ENCODE assay signal across 14 cellular contexts in genomic region chr2:178395941-178396585, GRCh38. TPM values are rescaled to one million over a fixed set of nuclear protein-coding genes. Genes with fewer than 3 reads are reported as not detected.
DNase-seq lines count a peak whose midpoint lies in the region; ATAC-seq, FAIRE-seq and TF ChIP-seq lines count a peak whose summit lies in the region.
"Had no signal": no experiment of that assay in that cellular context is flagged by ENCODE, and none has a peak within 500 bp of the region (broad histone marks: within the 10 kb centered on the region; RNA-seq: fewer than 3 reads in every experiment).

No MANE protein-coding gene starts in this region.

- no peak overlapping the region for H3K4me3 ChIP-seq in HFF-Myc (replicated peaks; ENCODE audit: low read depth, low read length)
- H3K4me3 ChIP-seq in WERI-Rb-1 (ENCODE audit: low read depth, low read length): no peak overlapping the region
- no peak overlapping the region for H3K4me3 ChIP-seq in hepatocyte
- no peak overlapping the region for H3K4me3 ChIP-seq in body of pancreas
- H3K4me3 ChIP-seq: BLaER1 had no signal

- ATAC-seq in HG03378 (IDR thresholded peaks at IDR 0.05; ENCODE audit: unreplicated experiment): no peak
- no peak for ATAC-seq in body of pancreas

- FAIRE-seq in D721Med (lab: Jason Lieb, UNC): peak; percentile 98
- FAIRE-seq: HepG2, HTR-8/SVneo had no signal

- H3K36me3 ChIP-seq in WERI-Rb-1 (peaks cover 8% of the 10 kb centered on the region), hepatocyte (replicated peaks; ENCODE audit: insufficient read depth, low read depth) (no peaks in the 10 kb centered on the region), body of pancreas (replicated peaks in 1 of 2; ENCODE audit: insufficient read depth in 1 of 2, low read depth in 2 of 2) (no peaks in the 10 kb centered on the region)
- H3K36me3 ChIP-seq: BLaER1 had no signal

- H3K27ac ChIP-seq in WERI-Rb-1 (peak overlapping the region; percentile 79), hepatocyte (peak overlapping the region; percentile 50), body of pancreas (no peak overlapping the region)
- H3K27ac ChIP-seq: BLaER1 had no signal

- H4K20me1 ChIP-seq in hepatocyte (ENCODE audit: insufficient read depth, poor library complexity, severe bottlenecking): no peaks in the 10 kb centered on the region
- H4K20me1 ChIP-seq: BLaER1 had no signal

- peaks cover 23% of the 10 kb centered on the region for H3K36me3 Mint-ChIP-seq in MCF 10A (ENCODE audit: insufficient read depth, unreplicated experiment)
- H3K36me3 Mint-ChIP-seq: CD8-positive, alpha-beta memory T cell had no signal

- H3K9me3 ChIP-seq in WERI-Rb-1 (ENCODE audit: severe bottlenecking): no peaks in the 10 kb centered on the region
- no peaks in the 10 kb centered on the region for H3K9me3 ChIP-seq in hepatocyte (ENCODE audit: low read depth)
- no peaks in the 10 kb centered on the region for H3K9me3 ChIP-seq in body of pancreas
- H3K9me3 ChIP-seq: BLaER1, Caco-2 had no signal

- no peak overlapping the region for H2AFZ ChIP-seq in hepatocyte

- H3K4me1 Mint-ChIP-seq in MCF 10A (ENCODE audit: insufficient read depth, unreplicated experiment): peaks cover 5% of the 10 kb centered on the region
- H3K4me1 Mint-ChIP-seq: CD8-positive, alpha-beta memory T cell had no signal

- 53% methylated on average over 8 of the region's 8 CpGs for WGBS in hepatocyte (ENCODE audit: low lambda C conversion rate, missing lambda C conversion rate)
- WGBS in body of pancreas, 2 donors: 79 to 83% methylated on average over 8 of the region's 8 CpGs

- no peaks in the 10 kb centered on the region for H3K4me1 ChIP-seq in hepatocyte (ENCODE audit: insufficient read depth)
- no peaks in the 10 kb centered on the region for H3K4me1 ChIP-seq in body of pancreas

- POLR2A ChIA-PET in MCF 10A (lab: Yijun Ruan, JAX): interaction anchor here (1.4 to 1.7 kb wide), 2 partner anchors 18 to 22 kb away, joined by 4 to 20 read pairs; no protein-coding TSS in a partner anchor

- intact Hi-C loops in MCF 10A (cut with micrococcal nuclease) (loop anchor here (5.0 kb wide), 1 partner anchor 89 kb away; no protein-coding TSS in a partner anchor), body of pancreas (cut with DNase I) (no loop called here)

- TF ChIP-seq POLR2A in body of pancreas (IDR thresholded peaks at IDR 0.05): no peak

- H3K4me3 Mint-ChIP-seq in MCF 10A (ENCODE audit: unreplicated experiment): no peak overlapping the region
- H3K4me3 Mint-ChIP-seq: CD8-positive, alpha-beta memory T cell had no signal

- no peaks in the 10 kb centered on the region for H3K9me2 ChIP-seq in hepatocyte (replicated peaks; ENCODE audit: insufficient read depth)

- TF ChIP-seq CTCF in D721Med (IDR thresholded peaks at IDR 0.05; ENCODE audit: insufficient read depth, missing control alignments) (no peak), HFF-Myc (IDR thresholded peaks at IDR 0.05; ENCODE audit: low read depth, low read length, missing control alignments) (no peak), WERI-Rb-1 (IDR thresholded peaks at IDR 0.05; ENCODE audit: low read depth, low read length) (no peak), hepatocyte (IDR thresholded peaks at IDR 0.05; ENCODE audit: poor library complexity) (no peak), MCF 10A (IDR thresholded peaks at IDR 0.05; ENCODE audit: unreplicated experiment) (no peak), body of pancreas (IDR thresholded peaks at IDR 0.05) (no peak)

- H3K9me3 Mint-ChIP-seq in MCF 10A (ENCODE audit: unreplicated experiment): no peaks in the 10 kb centered on the region
- H3K9me3 Mint-ChIP-seq: CD8-positive, alpha-beta memory T cell had no signal

- no TSS peak for BruUV-seq in MCF 10A (replicated peaks; lab: Mats Ljungman, UMichigan)

- H3K27me3 Mint-ChIP-seq in MCF 10A (ENCODE audit: insufficient read depth, unreplicated experiment): no peaks in the 10 kb centered on the region

- DNase-seq in D721Med (ENCODE audit: insufficient read length, low spot score): no peak
- peak; percentile 93 for DNase-seq in HFF-Myc (ENCODE audit: extremely low read depth, low read depth)
- DNase-seq in WERI-Rb-1: no peak
- no peak for DNase-seq in hepatocyte (ENCODE audit: low spot score)
- DNase-seq in MCF 10A (ENCODE audit: unreplicated experiment): no peak
- no peak for DNase-seq in body of pancreas
- no peak for DNase-seq in stimulated activated CD4-positive, alpha-beta T cell treated with anti-CD3 and anti-CD28 coated beads, Interleukin-4, amount 100 ng/mL, for 1 hour
- DNase-seq: Caco-2; CD8-positive, alpha-beta memory T cell; DMS53 had no signal

- CTCF ChIA-PET in MCF 10A (lab: Yijun Ruan, JAX): interaction anchor here (0.6 to 11.0 kb wide), 17 partner anchors 8 to 285 kb away, joined by 3 to 101 read pairs (median 6); partner anchors contain the start of gene RBM45

- no peaks in the 10 kb centered on the region for H3K27me3 ChIP-seq in WERI-Rb-1 (ENCODE audit: insufficient read depth, low read depth, severe bottlenecking)
- H3K27me3 ChIP-seq in hepatocyte: no peaks in the 10 kb centered on the region
- H3K27me3 ChIP-seq in body of pancreas: no peaks in the 10 kb centered on the region
- H3K27me3 ChIP-seq: BLaER1 had no signal

- peak overlapping the region; percentile 3 for H3K4me2 ChIP-seq in hepatocyte
- H3K4me2 ChIP-seq: BLaER1 had no signal

- H3K27ac Mint-ChIP-seq in MCF 10A (ENCODE audit: low read depth, unreplicated experiment): no peak overlapping the region
- H3K27ac Mint-ChIP-seq: CD8-positive, alpha-beta memory T cell had no signal

- no peaks in the 10 kb centered on the region for H3K79me2 ChIP-seq in hepatocyte

RNA-seq across cellular contexts. Expression of gene PRKRA, which starts 54.9 kb away (rescaled TPM):
- total RNA-seq in hepatocyte: 51.7 and 53.0 TPM in 2 replicates
- 33.4 and 39.8 TPM in 2 replicates for polyA plus RNA-seq in hepatocyte
- 51.4 and 58.9 TPM in 2 replicates for total RNA-seq in MCF 10A (2022)
- 10 to 100 TPM; 21.5 to 35.9 TPM for total RNA-seq in body of pancreas

RNA-seq across cellular contexts. Expression of gene PJVK, which starts 55.1 kb away (rescaled TPM):
- total RNA-seq in hepatocyte (3.8 and 3.9 TPM in 2 replicates), MCF 10A (2022) (7.4 and 10.4 TPM in 2 replicates), body of pancreas (1 to 10 TPM in 1 of 2 donors, not detected in 1; 4.2 TPM)
- 3.2 and 4.6 TPM in 2 replicates for polyA plus RNA-seq in hepatocyte
- polyA plus RNA-seq: CD8-positive, alpha-beta memory T cell had no signal

Comparison
In these comparisons a context has a peak if more than half of its experiments do, and no peak if none do; other contexts are left out.
1. H3K27ac ChIP-seq: peak in WERI-Rb-1 (single experiment) and hepatocyte (single experiment); none in body of pancreas (0 of 4).